Comparison of ENCODE assay signal across 9 cellular contexts in the genomic region with DNA sequence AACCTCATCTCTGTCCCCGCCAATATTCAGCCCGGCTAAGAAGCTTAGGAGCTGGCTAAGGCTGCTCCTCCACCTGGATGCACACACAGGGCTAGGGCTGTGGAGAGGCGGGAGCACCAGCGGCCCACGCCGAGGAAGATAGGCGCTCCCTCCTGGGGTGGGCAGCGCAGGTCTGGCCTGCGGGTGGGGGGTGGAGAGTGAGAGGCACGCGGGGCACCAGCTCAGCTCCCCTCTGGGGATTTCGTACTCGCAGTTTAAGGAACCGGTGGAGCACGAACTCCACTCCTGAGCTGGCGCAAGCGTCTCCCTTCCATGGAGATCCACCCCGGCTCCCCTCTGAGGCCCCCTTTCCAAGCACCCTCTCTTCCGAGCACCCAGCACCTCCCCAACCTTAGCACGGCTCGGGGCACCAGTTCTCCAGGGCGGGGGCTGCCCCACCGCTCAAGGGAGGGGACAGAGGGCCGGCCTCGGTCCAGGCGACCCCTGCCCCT. TPM values are rescaled to one million over a fixed set of nuclear protein-coding genes. Genes with fewer than 3 reads are reported as not detected.
DNase-seq lines count a peak whose midpoint lies in the region; ATAC-seq, FAIRE-seq and TF ChIP-seq lines count a peak whose summit lies in the region.
"Had no signal": no experiment of that assay in that cellular context is flagged by ENCODE, and none has a peak within 500 bp of the region (broad histone marks: within the 10 kb centered on the region; RNA-seq: fewer than 3 reads in every experiment).

No MANE protein-coding gene starts in this region.

- H2BK120ac ChIP-seq in mesendoderm (ENCODE audit: low read depth, low read length), result peak overlapping the region; percentile 73

- no CpG with 5 or more reads among the region's 26 CpGs for WGBS in mesendoderm (ENCODE audit: extremely low coverage, insufficient coverage, low lambda C conversion rate)

- peak overlapping the region; percentile 62 for H2BK5ac ChIP-seq in mesendoderm (ENCODE audit: low read length)

- FAIRE-seq in HTR-8/SVneo (lab: Jason Lieb, UNC), result no peak

- peak overlapping the region; percentile 74 for H3K27ac Mint-ChIP-seq in type B pancreatic cell
- no peak overlapping the region for H3K27ac Mint-ChIP-seq in natural killer cell

- H4K8ac ChIP-seq in mesendoderm (ENCODE audit: low read depth, low read length), result no peak overlapping the region

- H3K27ac ChIP-seq in coronary artery (no peak overlapping the region), mesendoderm (ENCODE audit: low read depth, low read length) (peak overlapping the region; percentile 79)

- peak overlapping the region; percentile 86 for H3K4me2 ChIP-seq in mesendoderm (ENCODE audit: low read length)

- peaks cover 4% of the 10 kb centered on the region for H3K36me3 Mint-ChIP-seq in type B pancreatic cell
- H3K36me3 Mint-ChIP-seq in natural killer cell, result no peaks in the 10 kb centered on the region

- peak overlapping the region; percentile 7 for H2BK15ac ChIP-seq in mesendoderm (replicated peaks; ENCODE audit: low read depth)

- no peak for ATAC-seq in natural killer cell

- H3K79me1 ChIP-seq in mesendoderm (ENCODE audit: low read length), result no peaks in the 10 kb centered on the region

- no peak overlapping the region for H2AK5ac ChIP-seq in mesendoderm (ENCODE audit: low read length)

- TF ChIP-seq CTCF in coronary artery (IDR thresholded peaks at IDR 0.05), result no peak
- no peak for TF ChIP-seq CTCF in type B pancreatic cell (conservative IDR thresholded peaks at IDR 0.05)
- no peak for TF ChIP-seq CTCF in natural killer cell (IDR thresholded peaks at IDR 0.05)
- no peak for TF ChIP-seq CTCF in GM10266 (IDR thresholded peaks at IDR 0.05; ENCODE audit: control insufficient read depth, insufficient read depth, low read depth, missing control alignments)

- peak overlapping the region; percentile 89 for H3K4me3 Mint-ChIP-seq in type B pancreatic cell
- H3K4me3 Mint-ChIP-seq in natural killer cell, result no peak overlapping the region

- H3K9me3 Mint-ChIP-seq in type B pancreatic cell (no peaks in the 10 kb centered on the region), natural killer cell (no peaks in the 10 kb centered on the region)

- peak overlapping the region; percentile 82 for H3K9ac ChIP-seq in mesendoderm (ENCODE audit: low read length)

- H3K36me3 ChIP-seq in mesendoderm (ENCODE audit: control insufficient read depth, insufficient read depth, low read length), result no peaks in the 10 kb centered on the region

- H3K27me3 Mint-ChIP-seq in type B pancreatic cell (peaks cover 40% of the 10 kb centered on the region), natural killer cell (ENCODE audit: low read depth in 2 of 2) (peaks cover 51 to 70% of the 10 kb centered on the region in 2 donors)

- peak overlapping the region; percentile 92 for H3K56ac ChIP-seq in mesendoderm (ENCODE audit: low read length)

- peaks cover 13% of the 10 kb centered on the region for H3K79me2 ChIP-seq in mesendoderm (ENCODE audit: control insufficient read depth, insufficient read depth, low read length)

- peak overlapping the region; percentile 89 for H3K4ac ChIP-seq in mesendoderm (ENCODE audit: low read depth, low read length)

- H3K18ac ChIP-seq in mesendoderm (ENCODE audit: low read length), result peak overlapping the region; percentile 96

- H4K5ac ChIP-seq in mesendoderm (ENCODE audit: low read length), result peak overlapping the region; percentile 13

- peak; percentile 70 for DNase-seq in NCI-H510A treated with DMSO at 0.1 percent for 48 hours (lab: John Stamatoyannopoulos, UW)
- no peak for DNase-seq in NCI-H510A (lab: John Stamatoyannopoulos, UW)
- no peak for DNase-seq in coronary artery (ENCODE audit: low spot score)
- peak; percentile 62 for DNase-seq in mesendoderm
- DNase-seq in type B pancreatic cell (ENCODE audit: extremely low spot score, unreplicated experiment), result peak; percentile 74
- DNase-seq in HTR-8/SVneo (ENCODE audit: insufficient read length, low spot score), result no peak
- DNase-seq in natural killer cell, result no peak
- DNase-seq in GM10266 (ENCODE audit: extremely low spot score), result no peak
- DNase-seq: T-helper 2 cell had no signal

- peaks cover 20% of the 10 kb centered on the region for H3K4me1 ChIP-seq in mesendoderm (ENCODE audit: control insufficient read depth, low read depth, low read length)

- H3K4me3 ChIP-seq in coronary artery (peak overlapping the region; percentile 63), mesendoderm (ENCODE audit: low read length) (peak overlapping the region; percentile 47)

- H3K4me1 Mint-ChIP-seq in type B pancreatic cell (ENCODE audit: unreplicated experiment) (peaks cover 60% of the 10 kb centered on the region), natural killer cell (peaks cover 0 to 4% of the 10 kb centered on the region in 2 donors)

- H3K27me3 ChIP-seq in mesendoderm (ENCODE audit: insufficient read depth, low read length, poor library complexity), result no peaks in the 10 kb centered on the region

- intact Hi-C loops in natural killer cell (cut with micrococcal nuclease), result no loop called here

- peak overlapping the region; percentile 76 for H3K23ac ChIP-seq in mesendoderm (ENCODE audit: low read length)

RNA-seq across cellular contexts. Expression of a gene that starts 0.4 kb away (rescaled TPM):
- 10.8 TPM for polyA plus RNA-seq in mesendoderm (2013, experiment 1 of 2)
- 10.6 TPM for polyA plus RNA-seq in mesendoderm (2013, experiment 2 of 2)
- 21.9 and 33.7 TPM in 2 replicates for total RNA-seq in type B pancreatic cell (ENCODE audit: low replicate concordance)
- total RNA-seq in natural killer cell, result 1 to 10 TPM; 1.2 to 2.0 (median 1.7) TPM

Comparison
In these comparisons a context has a peak if more than half of its experiments do, and no peak if none do; other contexts are left out.
1. DNase-seq: peak in NCI-H510A treated with DMSO at 0.1 percent for 48 hours (single experiment), mesendoderm (single experiment) and type B pancreatic cell (single experiment); none in NCI-H510A (single experiment), coronary artery (single experiment), HTR-8/SVneo (single experiment), natural killer cell (single experiment) and GM10266 (single experiment).